Comparison of ENCODE assay signal across 28 cellular contexts in the genomic region with DNA sequence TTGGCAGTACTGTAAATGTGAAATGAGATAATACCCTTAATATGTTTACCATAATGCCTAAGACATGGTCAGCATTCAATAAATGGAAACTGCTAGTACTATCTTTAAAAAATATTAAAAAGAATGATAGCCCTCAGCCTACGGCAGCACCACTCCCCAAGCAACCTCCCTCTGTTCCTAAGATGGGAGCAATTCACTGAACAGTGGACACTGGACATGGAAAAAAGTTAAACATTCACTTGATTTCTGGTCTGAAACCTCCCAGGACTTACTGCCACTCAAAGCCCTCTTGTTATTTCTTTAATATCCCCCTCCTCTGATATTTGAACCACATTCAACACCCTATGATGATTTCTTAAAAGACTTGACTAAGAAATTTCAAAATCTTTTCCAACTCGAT. TPM values are rescaled to one million over a fixed set of nuclear protein-coding genes. Genes with fewer than 3 reads are reported as not detected.
DNase-seq lines count a peak whose midpoint lies in the region; ATAC-seq, FAIRE-seq and TF ChIP-seq lines count a peak whose summit lies in the region.
"Had no signal": no experiment of that assay in that cellular context is flagged by ENCODE, and none has a peak within 500 bp of the region (broad histone marks: within the 10 kb centered on the region; RNA-seq: fewer than 3 reads in every experiment).

No MANE protein-coding gene starts in this region.

- no peak for FAIRE-seq in HepG2 (lab: Jason Lieb, UNC)
- FAIRE-seq: A204.1, GM12891, GM19239, H1 had no signal

- H3K4me3 Mint-ChIP-seq in T-helper 2 cell treated with Interferon-gamma antibody and Interleukin-4, amounts not matched to agents 5 μg/mL and 100 μg/mL, for 36 hours, result no peak overlapping the region
- no peak overlapping the region for H3K4me3 Mint-ChIP-seq in memory B cell
- H3K4me3 Mint-ChIP-seq: CD14-positive monocyte; CD4-positive, alpha-beta T cell had no signal

- H3K27me3 Mint-ChIP-seq in T-helper 2 cell treated with Interferon-gamma antibody and Interleukin-4, amounts not matched to agents 5 μg/mL and 100 μg/mL, for 36 hours (ENCODE audit: low read depth), result no peaks in the 10 kb centered on the region
- H3K27me3 Mint-ChIP-seq in memory B cell, result no peaks in the 10 kb centered on the region
- H3K27me3 Mint-ChIP-seq: CD4-positive, alpha-beta T cell had no signal

- H3K36me3 ChIP-seq in HepG2 (replicated peaks in 1 of 2; ENCODE audit: control insufficient read depth in 1 of 2, insufficient read depth in 2 of 2, low read length in 2 of 2) (peaks cover 13 to 53% of the 10 kb centered on the region in 2 experiments), Karpas-422 (ENCODE audit: insufficient read depth, low read length) (peaks cover 21% of the 10 kb centered on the region)
- H3K36me3 ChIP-seq: BE2C had no signal

- CTCF ChIA-PET in HepG2 (lab: Yijun Ruan, JAX; ENCODE audit: low intra/inter-chr PET ratio, low total read pairs), result interaction anchor here (1.1 to 2.7 kb wide), 2 partner anchors 49 to 55 kb away, joined by 3 to 29 read pairs; no protein-coding TSS in a partner anchor

- no peak overlapping the region for H3K9ac ChIP-seq in HepG2 (ENCODE audit: insufficient read depth, low read depth, low read length)
- no peak overlapping the region for H3K9ac ChIP-seq in Karpas-422 (ENCODE audit: low read length)
- H3K9ac ChIP-seq: GM23248 had no signal

- H3K4me3 ChIP-seq in HepG2 (replicated peaks in 1 of 3; ENCODE audit: insufficient read depth in 1 of 3, low read depth in 2 of 3, low read length in 3 of 3), result no peak overlapping the region
- H3K4me3 ChIP-seq in Karpas-422 (ENCODE audit: low read length), result no peak overlapping the region
- H3K4me3 ChIP-seq: BLaER1 treated with 17β-estradiol and CSF1 and Interleukin-3, amounts not matched to agents 10 nM and 100 nM; GM23248 had no signal

- H3K9me3 Mint-ChIP-seq in T-helper 2 cell treated with Interferon-gamma antibody and Interleukin-4, amounts not matched to agents 5 μg/mL and 100 μg/mL, for 36 hours, result no peaks in the 10 kb centered on the region
- no peaks in the 10 kb centered on the region for H3K9me3 Mint-ChIP-seq in memory B cell
- H3K9me3 Mint-ChIP-seq: CD14-positive monocyte; CD4-positive, alpha-beta T cell had no signal

- H4K20me1 ChIP-seq in HepG2 (ENCODE audit: insufficient read depth, low read length) (no peaks in the 10 kb centered on the region), Karpas-422 (ENCODE audit: insufficient read depth, low read depth, low read length) (no peaks in the 10 kb centered on the region)
- H4K20me1 ChIP-seq: BLaER1 treated with 17β-estradiol and CSF1 and Interleukin-3, amounts not matched to agents 10 nM and 100 nM had no signal

- ATAC-seq in HepG2 (peak; percentile 62), memory B cell (ENCODE audit: low read depth) (no peak), HG02588 (IDR thresholded peaks at IDR 0.05; ENCODE audit: unreplicated experiment) (no peak), GM19035 (IDR thresholded peaks at IDR 0.05; ENCODE audit: unreplicated experiment) (no peak)

- peak overlapping the region; percentile 22 for H3K27ac Mint-ChIP-seq in T-helper 2 cell treated with Interferon-gamma antibody and Interleukin-4, amounts not matched to agents 5 μg/mL and 100 μg/mL, for 36 hours
- H3K27ac Mint-ChIP-seq in memory B cell, result peak overlapping the region; percentile 21
- H3K27ac Mint-ChIP-seq: CD4-positive, alpha-beta T cell had no signal

- peaks cover 49% of the 10 kb centered on the region for H3K36me3 Mint-ChIP-seq in T-helper 2 cell treated with Interferon-gamma antibody and Interleukin-4, amounts not matched to agents 5 μg/mL and 100 μg/mL, for 36 hours (ENCODE audit: low read depth)
- peaks cover 22% of the 10 kb centered on the region for H3K36me3 Mint-ChIP-seq in memory B cell

- 57% methylated on average over 2 of the region's 2 CpGs for WGBS in HepG2 (ENCODE audit: low lambda C conversion rate)

- no peak for TF ChIP-seq RAD21 in HepG2 (CRISPR knock-in tag; IDR thresholded peaks at IDR 0.05)

- H3K27ac ChIP-seq in HepG2 (ENCODE audit: extremely low read length, insufficient read depth, low read length), result peak overlapping the region; percentile 41
- no peak overlapping the region for H3K27ac ChIP-seq in Karpas-422 (ENCODE audit: low read length)
- H3K27ac ChIP-seq: 22Rv1; BLaER1 treated with 17β-estradiol and CSF1 and Interleukin-3, amounts not matched to agents 10 nM and 100 nM; GM23248 had no signal

- TF ChIP-seq POLR2A in HepG2 (IDR thresholded peaks at IDR 0.05; ENCODE audit: insufficient read depth in 1 of 2, low read depth in 2 of 2, low read length in 2 of 2), result no peak

- TF ChIP-seq EP300 in HepG2 (IDR thresholded peaks at IDR 0.05; ENCODE audit: low read depth in 2 of 2, low read length in 2 of 2), result no peak
- TF ChIP-seq EP300 in HepG2 (CRISPR knock-in tag; IDR thresholded peaks at IDR 0.05; ENCODE audit: borderline replicate concordance), result no peak

- TF ChIP-seq CTCF in HepG2 (CRISPR knock-in tag; IDR thresholded peaks at IDR 0.05), result no peak

- H2AFZ ChIP-seq in HepG2 (ENCODE audit: low read length) (no peak overlapping the region), Karpas-422 (ENCODE audit: low read length) (no peak overlapping the region)
- H2AFZ ChIP-seq: GM23248 had no signal

- no peak for DNase-seq in T-helper 2 cell treated with Interferon-gamma antibody and Interleukin-4, amounts not matched to agents 5 μg/mL and 100 μg/mL, for 36 hours (ENCODE audit: low spot score)
- DNase-seq in T-helper 2 cell (no peak), HepG2 (ENCODE audit: low spot score) (no peak), memory B cell (ENCODE audit: low spot score in 2 of 2) (no peak), Karpas-422 (no peak), NCI-H1092 treated with DMSO at 0.1 percent for 48 hours (lab: John Stamatoyannopoulos, UW) (no peak)
- DNase-seq: AML-193; BE2C; Calu3; CD4-positive, alpha-beta T cell; COR-L47; DMS53; DMS79 treated with DMSO at 0.1 percent for 48 hours; GF-D8; GM23248; H7; HCEC 1CT had no signal

- H3K4me1 ChIP-seq in HepG2 (ENCODE audit: insufficient read depth, low read length) (peaks cover 30% of the 10 kb centered on the region), Karpas-422 (ENCODE audit: low read length) (no peaks in the 10 kb centered on the region)
- H3K4me1 ChIP-seq: BE2C; BLaER1 treated with 17β-estradiol and CSF1 and Interleukin-3, amounts not matched to agents 10 nM and 100 nM had no signal

- H3K27me3 ChIP-seq in HepG2 (ENCODE audit: control insufficient read depth in 1 of 2, insufficient read depth in 2 of 2, low read length in 2 of 2) (no peaks in the 10 kb centered on the region), Karpas-422 (ENCODE audit: low read length) (no peaks in the 10 kb centered on the region)
- H3K27me3 ChIP-seq: BE2C; BLaER1 treated with 17β-estradiol and CSF1 and Interleukin-3, amounts not matched to agents 10 nM and 100 nM had no signal

- no peak overlapping the region for H3K4me2 ChIP-seq in HepG2 (ENCODE audit: low read depth, low read length)
- no peak overlapping the region for H3K4me2 ChIP-seq in Karpas-422 (ENCODE audit: low read depth, low read length, poor library complexity, severe bottlenecking)
- H3K4me2 ChIP-seq: BLaER1 treated with 17β-estradiol and CSF1 and Interleukin-3, amounts not matched to agents 10 nM and 100 nM had no signal

- no TSS peak for BruUV-seq in HepG2 (replicated peaks; lab: Mats Ljungman, UMichigan)

- no peaks in the 10 kb centered on the region for H3K9me2 ChIP-seq in Karpas-422 (replicated peaks; ENCODE audit: insufficient read depth, low read length)

- POLR2A ChIA-PET in HepG2 (lab: Yijun Ruan, JAX), result interaction anchor here (0.8 to 2.0 kb wide), 4 partner anchors 38 to 55 kb away, joined by 3 to 6 read pairs (median 4); partner anchors contain the start of genes GLT8D1 and ITIH3

- H3K9me3 ChIP-seq in HepG2 (ENCODE audit: low read length) (no peaks in the 10 kb centered on the region), Karpas-422 (ENCODE audit: low read length) (no peaks in the 10 kb centered on the region)
- H3K9me3 ChIP-seq: BE2C; BLaER1 treated with 17β-estradiol and CSF1 and Interleukin-3, amounts not matched to agents 10 nM and 100 nM had no signal

- H3K79me2 ChIP-seq in HepG2 (ENCODE audit: insufficient read depth, low read length) (no peaks in the 10 kb centered on the region), Karpas-422 (ENCODE audit: low read length) (no peaks in the 10 kb centered on the region)

- in situ Hi-C loops in HepG2 (cut with HindIII; ENCODE audit: extremely low pct_ligation_motif_present, low pct_unique_long_range_greater_than_20kb), result no loop called here

- intact Hi-C loops in HepG2 (cut with micrococcal nuclease; ENCODE audit: unreplicated experiment), result loop anchor here (2.0 to 10.0 kb wide), 2 partner anchors 77 to 331 kb away; no protein-coding TSS in a partner anchor

- H3K4me1 Mint-ChIP-seq in T-helper 2 cell treated with Interferon-gamma antibody and Interleukin-4, amounts not matched to agents 5 μg/mL and 100 μg/mL, for 36 hours (ENCODE audit: low read depth), result no peaks in the 10 kb centered on the region
- H3K4me1 Mint-ChIP-seq in memory B cell, result no peaks in the 10 kb centered on the region
- H3K4me1 Mint-ChIP-seq: CD14-positive monocyte had no signal

RNA-seq across cellular contexts. Expression of gene NEK4, which starts 27.0 kb away (rescaled TPM):
- total RNA-seq in HepG2 (2016; rRNA removed; fragmentation: Illumina TruSeq; extraction: Trizol), result 38.0 and 38.5 TPM in 2 replicates
- total RNA-seq in HepG2 (2016; cell fraction: cytosol; rRNA removed; fragmentation: Illumina TruSeq; extraction: Trizol; ENCODE audit: low read depth), result 18.0 and 19.7 TPM in 2 replicates
- 34.9 and 36.4 TPM in 2 replicates for total RNA-seq in HepG2 (2016; cell fraction: insoluble cytoplasmic fraction; rRNA removed; fragmentation: Illumina TruSeq; extraction: Trizol)
- 51.1 and 53.4 TPM in 2 replicates for total RNA-seq in HepG2 (2016; cell fraction: membrane; rRNA removed; fragmentation: Illumina TruSeq; extraction: Trizol)
- 26.1 and 33.6 TPM in 2 replicates for total RNA-seq in HepG2 (2016; cell fraction: nucleus; rRNA removed; fragmentation: Illumina TruSeq; extraction: Trizol)
- polyA plus RNA-seq in HepG2 (2011; rRNA removed), result 16.5 and 16.7 TPM in 2 replicates
- 8.4 and 11.3 TPM in 2 replicates for polyA plus RNA-seq in HepG2 (2011; cell fraction: cytosol; rRNA removed)
- polyA plus RNA-seq in HepG2 (2011; cell fraction: nucleus; rRNA removed), result 13.6 and 17.2 TPM in 2 replicates
- polyA plus RNA-seq in HepG2 (2012), result 13.3 and 14.9 TPM in 2 replicates
- 8.7 and 9.1 TPM in 2 replicates for polyA plus RNA-seq in HepG2 (2016; cell fraction: cytosol; fragmentation: Illumina TruSeq; extraction: Trizol; ENCODE audit: low read depth)
- 27.2 and 31.1 TPM in 2 replicates for polyA plus RNA-seq in HepG2 (2016; cell fraction: insoluble cytoplasmic fraction; fragmentation: Illumina TruSeq; extraction: Trizol; ENCODE audit: low read depth)
- 22.7 and 22.9 TPM in 2 replicates for polyA plus RNA-seq in HepG2 (2016; cell fraction: membrane; fragmentation: Illumina TruSeq; extraction: Trizol; ENCODE audit: low read depth)
- polyA plus RNA-seq in HepG2 (2016; cell fraction: nucleus; fragmentation: Illumina TruSeq; extraction: Trizol; ENCODE audit: insufficient read depth, low read depth), result 31.4 and 31.8 TPM in 2 replicates
- polyA minus RNA-seq in HepG2 (2011; rRNA and poly(A)+ RNA removed; ENCODE audit: low replicate concordance), result 8.2 and 15.1 TPM in 2 replicates
- polyA minus RNA-seq in HepG2 (2011; cell fraction: cytosol; rRNA and poly(A)+ RNA removed), result 12.0 and 14.8 TPM in 2 replicates
- 31.7 and 49.4 TPM in 2 replicates for polyA minus RNA-seq in HepG2 (2011; cell fraction: nucleus; rRNA and poly(A)+ RNA removed)
- 20.5 and 44.1 TPM in 2 replicates for total RNA-seq in Karpas-422 (2014; rRNA removed; shearing (Covaris generic); ENCODE audit: low replicate concordance)

RNA-seq across cellular contexts. Expression of gene ITIH1, which starts 33.7 kb away (rescaled TPM):
- total RNA-seq in HepG2 (2016; rRNA removed; fragmentation: Illumina TruSeq; extraction: Trizol), result 9.8 and 12.3 TPM in 2 replicates
- 7.6 and 10.0 TPM in 2 replicates for total RNA-seq in HepG2 (2016; cell fraction: cytosol; rRNA removed; fragmentation: Illumina TruSeq; extraction: Trizol; ENCODE audit: low read depth)
- total RNA-seq in HepG2 (2016; cell fraction: insoluble cytoplasmic fraction; rRNA removed; fragmentation: Illumina TruSeq; extraction: Trizol), result 7.8 and 12.6 TPM in 2 replicates
- total RNA-seq in HepG2 (2016; cell fraction: membrane; rRNA removed; fragmentation: Illumina TruSeq; extraction: Trizol), result 10.1 and 13.2 TPM in 2 replicates
- 10.1 and 14.4 TPM in 2 replicates for total RNA-seq in HepG2 (2016; cell fraction: nucleus; rRNA removed; fragmentation: Illumina TruSeq; extraction: Trizol)
- 19.6 and 46.5 TPM in 2 replicates for polyA plus RNA-seq in HepG2 (2011; rRNA removed)
- polyA plus RNA-seq in HepG2 (2011; cell fraction: cytosol; rRNA removed), result 19.0 and 27.6 TPM in 2 replicates
- polyA plus RNA-seq in HepG2 (2011; cell fraction: nucleus; rRNA removed), result 84.4 and 124 TPM in 2 replicates
- polyA plus RNA-seq in HepG2 (2012), result 39.9 and 42.6 TPM in 2 replicates
- polyA plus RNA-seq in HepG2 (2016; cell fraction: cytosol; fragmentation: Illumina TruSeq; extraction: Trizol; ENCODE audit: low read depth), result 8.5 and 8.8 TPM in 2 replicates
- 9.1 and 10.1 TPM in 2 replicates for polyA plus RNA-seq in HepG2 (2016; cell fraction: insoluble cytoplasmic fraction; fragmentation: Illumina TruSeq; extraction: Trizol; ENCODE audit: low read depth)
- 8.5 and 11.6 TPM in 2 replicates for polyA plus RNA-seq in HepG2 (2016; cell fraction: membrane; fragmentation: Illumina TruSeq; extraction: Trizol; ENCODE audit: low read depth)
- polyA plus RNA-seq in HepG2 (2016; cell fraction: nucleus; fragmentation: Illumina TruSeq; extraction: Trizol; ENCODE audit: insufficient read depth, low read depth), result 21.9 and 26.1 TPM in 2 replicates
- polyA minus RNA-seq in HepG2 (2011; rRNA and poly(A)+ RNA removed; ENCODE audit: low replicate concordance), result 17.9 TPM in 1 of 2 replicates, not detected in the other
- polyA minus RNA-seq in HepG2 (2011; cell fraction: cytosol; rRNA and poly(A)+ RNA removed), result 5.0 and 10.8 TPM in 2 replicates
- 9.7 and 16.8 TPM in 2 replicates for polyA minus RNA-seq in HepG2 (2011; cell fraction: nucleus; rRNA and poly(A)+ RNA removed)
- not detected in 2 replicates for total RNA-seq in Karpas-422 (2014; rRNA removed; shearing (Covaris generic); ENCODE audit: low replicate concordance)
- total RNA-seq: CD4-positive, alpha-beta T cell; Daoy; G401; GM23248; H1; H7 had no signal
- polyA plus RNA-seq: GM23248, H1 had no signal

RNA-seq across cellular contexts. Expression of gene SPCS1, which starts 37.8 kb away (rescaled TPM):
- total RNA-seq in HepG2 (2016; rRNA removed; fragmentation: Illumina TruSeq; extraction: Trizol), result 100 and 120 TPM in 2 replicates
- total RNA-seq in HepG2 (2016; cell fraction: cytosol; rRNA removed; fragmentation: Illumina TruSeq; extraction: Trizol; ENCODE audit: low read depth), result 40.5 and 45.6 TPM in 2 replicates
- 101 and 120 TPM in 2 replicates for total RNA-seq in HepG2 (2016; cell fraction: insoluble cytoplasmic fraction; rRNA removed; fragmentation: Illumina TruSeq; extraction: Trizol)
- 58.3 and 62.1 TPM in 2 replicates for total RNA-seq in HepG2 (2016; cell fraction: membrane; rRNA removed; fragmentation: Illumina TruSeq; extraction: Trizol)
- total RNA-seq in HepG2 (2016; cell fraction: nucleus; rRNA removed; fragmentation: Illumina TruSeq; extraction: Trizol), result 98.8 and 103 TPM in 2 replicates
- polyA plus RNA-seq in HepG2 (2011; rRNA removed), result 61.8 and 84.6 TPM in 2 replicates
- polyA plus RNA-seq in HepG2 (2011; cell fraction: cytosol; rRNA removed), result 92.3 and 116 TPM in 2 replicates
- polyA plus RNA-seq in HepG2 (2011; cell fraction: nucleus; rRNA removed), result 20.3 and 25.6 TPM in 2 replicates
- 100 and 134 TPM in 2 replicates for polyA plus RNA-seq in HepG2 (2012)
- 78.3 and 89.5 TPM in 2 replicates for polyA plus RNA-seq in HepG2 (2016; cell fraction: cytosol; fragmentation: Illumina TruSeq; extraction: Trizol; ENCODE audit: low read depth)
- polyA plus RNA-seq in HepG2 (2016; cell fraction: insoluble cytoplasmic fraction; fragmentation: Illumina TruSeq; extraction: Trizol; ENCODE audit: low read depth), result 176 and 187 TPM in 2 replicates
- polyA plus RNA-seq in HepG2 (2016; cell fraction: membrane; fragmentation: Illumina TruSeq; extraction: Trizol; ENCODE audit: low read depth), result 91.4 and 105 TPM in 2 replicates
- 241 and 261 TPM in 2 replicates for polyA plus RNA-seq in HepG2 (2016; cell fraction: nucleus; fragmentation: Illumina TruSeq; extraction: Trizol; ENCODE audit: insufficient read depth, low read depth)
- polyA minus RNA-seq in HepG2 (2011; rRNA and poly(A)+ RNA removed; ENCODE audit: low replicate concordance), result 76.0 and 91.3 TPM in 2 replicates
- 48.9 and 80.5 TPM in 2 replicates for polyA minus RNA-seq in HepG2 (2011; cell fraction: cytosol; rRNA and poly(A)+ RNA removed)
- 23.1 and 23.6 TPM in 2 replicates for polyA minus RNA-seq in HepG2 (2011; cell fraction: nucleus; rRNA and poly(A)+ RNA removed)
- total RNA-seq in Karpas-422 (2014; rRNA removed; shearing (Covaris generic); ENCODE audit: low replicate concordance), result 122 and 184 TPM in 2 replicates

RNA-seq across cellular contexts. Expression of gene GLT8D1, which starts 38.1 kb away (rescaled TPM):
- total RNA-seq in HepG2 (2016; rRNA removed; fragmentation: Illumina TruSeq; extraction: Trizol), result 65.1 and 110 TPM in 2 replicates
- 26.1 and 37.4 TPM in 2 replicates for total RNA-seq in HepG2 (2016; cell fraction: cytosol; rRNA removed; fragmentation: Illumina TruSeq; extraction: Trizol; ENCODE audit: low read depth)
- 57.9 and 103 TPM in 2 replicates for total RNA-seq in HepG2 (2016; cell fraction: insoluble cytoplasmic fraction; rRNA removed; fragmentation: Illumina TruSeq; extraction: Trizol)
- 58.5 and 71.5 TPM in 2 replicates for total RNA-seq in HepG2 (2016; cell fraction: membrane; rRNA removed; fragmentation: Illumina TruSeq; extraction: Trizol)
- 95.9 and 108 TPM in 2 replicates for total RNA-seq in HepG2 (2016; cell fraction: nucleus; rRNA removed; fragmentation: Illumina TruSeq; extraction: Trizol)
- 109 and 121 TPM in 2 replicates for polyA plus RNA-seq in HepG2 (2011; rRNA removed)
- 73.3 and 91.3 TPM in 2 replicates for polyA plus RNA-seq in HepG2 (2011; cell fraction: cytosol; rRNA removed)
- polyA plus RNA-seq in HepG2 (2011; cell fraction: nucleus; rRNA removed), result 70.1 and 84.3 TPM in 2 replicates
- 73.6 and 98.8 TPM in 2 replicates for polyA plus RNA-seq in HepG2 (2012)
- 24.2 and 36.5 TPM in 2 replicates for polyA plus RNA-seq in HepG2 (2016; cell fraction: cytosol; fragmentation: Illumina TruSeq; extraction: Trizol; ENCODE audit: low read depth)
- polyA plus RNA-seq in HepG2 (2016; cell fraction: insoluble cytoplasmic fraction; fragmentation: Illumina TruSeq; extraction: Trizol; ENCODE audit: low read depth), result 69.1 and 71.8 TPM in 2 replicates
- 43.6 and 60.3 TPM in 2 replicates for polyA plus RNA-seq in HepG2 (2016; cell fraction: membrane; fragmentation: Illumina TruSeq; extraction: Trizol; ENCODE audit: low read depth)
- 167 and 178 TPM in 2 replicates for polyA plus RNA-seq in HepG2 (2016; cell fraction: nucleus; fragmentation: Illumina TruSeq; extraction: Trizol; ENCODE audit: insufficient read depth, low read depth)
- 39.4 and 50.8 TPM in 2 replicates for polyA minus RNA-seq in HepG2 (2011; rRNA and poly(A)+ RNA removed; ENCODE audit: low replicate concordance)
- 36.1 and 37.9 TPM in 2 replicates for polyA minus RNA-seq in HepG2 (2011; cell fraction: cytosol; rRNA and poly(A)+ RNA removed)
- polyA minus RNA-seq in HepG2 (2011; cell fraction: nucleus; rRNA and poly(A)+ RNA removed), result 33.9 and 50.1 TPM in 2 replicates
- total RNA-seq in Karpas-422 (2014; rRNA removed; shearing (Covaris generic); ENCODE audit: low replicate concordance), result 34.7 and 52.0 TPM in 2 replicates

RNA-seq across cellular contexts. Expression of gene ITIH3, which starts 50.9 kb away (rescaled TPM):
- total RNA-seq in HepG2 (2016; rRNA removed; fragmentation: Illumina TruSeq; extraction: Trizol), result 38.9 and 105 TPM in 2 replicates
- total RNA-seq in HepG2 (2016; cell fraction: cytosol; rRNA removed; fragmentation: Illumina TruSeq; extraction: Trizol; ENCODE audit: low read depth), result 10.8 and 12.0 TPM in 2 replicates
- 37.6 and 103 TPM in 2 replicates for total RNA-seq in HepG2 (2016; cell fraction: insoluble cytoplasmic fraction; rRNA removed; fragmentation: Illumina TruSeq; extraction: Trizol)
- 14.7 and 16.8 TPM in 2 replicates for total RNA-seq in HepG2 (2016; cell fraction: membrane; rRNA removed; fragmentation: Illumina TruSeq; extraction: Trizol)
- total RNA-seq in HepG2 (2016; cell fraction: nucleus; rRNA removed; fragmentation: Illumina TruSeq; extraction: Trizol), result 132 and 140 TPM in 2 replicates
- polyA plus RNA-seq in HepG2 (2011; rRNA removed), result 632 and 1,233 TPM in 2 replicates
- polyA plus RNA-seq in HepG2 (2011; cell fraction: cytosol; rRNA removed), result 347 and 666 TPM in 2 replicates
- polyA plus RNA-seq in HepG2 (2011; cell fraction: nucleus; rRNA removed), result 3,464 and 4,379 TPM in 2 replicates
- 718 and 962 TPM in 2 replicates for polyA plus RNA-seq in HepG2 (2012)
- 7.0 and 7.3 TPM in 2 replicates for polyA plus RNA-seq in HepG2 (2016; cell fraction: cytosol; fragmentation: Illumina TruSeq; extraction: Trizol; ENCODE audit: low read depth)
- 31.3 and 36.2 TPM in 2 replicates for polyA plus RNA-seq in HepG2 (2016; cell fraction: insoluble cytoplasmic fraction; fragmentation: Illumina TruSeq; extraction: Trizol; ENCODE audit: low read depth)
- polyA plus RNA-seq in HepG2 (2016; cell fraction: membrane; fragmentation: Illumina TruSeq; extraction: Trizol; ENCODE audit: low read depth), result 10.3 TPM in 2 replicates
- 273 and 284 TPM in 2 replicates for polyA plus RNA-seq in HepG2 (2016; cell fraction: nucleus; fragmentation: Illumina TruSeq; extraction: Trizol; ENCODE audit: insufficient read depth, low read depth)
- 0.26 and 415 TPM in 2 replicates for polyA minus RNA-seq in HepG2 (2011; rRNA and poly(A)+ RNA removed; ENCODE audit: low replicate concordance)
- polyA minus RNA-seq in HepG2 (2011; cell fraction: cytosol; rRNA and poly(A)+ RNA removed), result 134 and 348 TPM in 2 replicates
- 662 and 1,024 TPM in 2 replicates for polyA minus RNA-seq in HepG2 (2011; cell fraction: nucleus; rRNA and poly(A)+ RNA removed)
- total RNA-seq in Karpas-422 (2014; rRNA removed; shearing (Covaris generic); ENCODE audit: low replicate concordance), result not detected in 2 replicates
- total RNA-seq: Calu3; CD4-positive, alpha-beta T cell; Daoy; G401; GM23248; H1; H7 had no signal
- polyA plus RNA-seq: CD14-positive monocyte, GM23248, H1 had no signal
